ENCODE assay signal across 14 cellular contexts in genomic region chr15:88900309-88900981, GRCh38. TPM values are rescaled to one million over a fixed set of nuclear protein-coding genes. Genes with fewer than 3 reads are reported as not detected.
DNase-seq lines count a peak whose midpoint lies in the region; ATAC-seq, FAIRE-seq and TF ChIP-seq lines count a peak whose summit lies in the region.
"Had no signal": no experiment of that assay in that cellular context is flagged by ENCODE, and none has a peak within 500 bp of the region (broad histone marks: within the 10 kb centered on the region; RNA-seq: fewer than 3 reads in every experiment).

No MANE protein-coding gene starts in this region.

- H4K91ac ChIP-seq in H1 (replicated peaks; ENCODE audit: insufficient read length, low read length) = no peak overlapping the region

- BruUV-seq in Calu3 (replicated peaks; lab: Mats Ljungman, UMichigan) = no TSS peak

- H3K27ac ChIP-seq in H1 (ENCODE audit: low read depth, low read length) = no peak overlapping the region
- no peak overlapping the region for H3K27ac ChIP-seq in effector memory CD4-positive, alpha-beta T cell (ENCODE audit: insufficient read depth, low read length, poor library complexity, severe bottlenecking)
- H3K27ac ChIP-seq: SK-N-MC had no signal

- H3K27me3 Mint-ChIP-seq in Calu3 (ENCODE audit: unreplicated experiment) = peaks cover 7% of the 10 kb centered on the region

- peaks cover 5% of the 10 kb centered on the region; the same call in 1 of the 2 replicates for H3K23me2 ChIP-seq in H1 (ENCODE audit: low read depth, low read length)

- H4K5ac ChIP-seq in H1 (ENCODE audit: insufficient read length, low read depth, low read length) = no peak overlapping the region

- no peak overlapping the region for H3K4me2 ChIP-seq in H1 (ENCODE audit: insufficient read depth in 1 of 2, low read depth in 2 of 2, low read length in 2 of 2)

- H2BK5ac ChIP-seq in H1 (ENCODE audit: low read depth, low read length) = no peak overlapping the region

- H2BK12ac ChIP-seq in H1 (ENCODE audit: low read depth, low read length) = no peak overlapping the region

- no peak overlapping the region for H2AFZ ChIP-seq in H1 (ENCODE audit: low read length)

- no peak overlapping the region for H2AK5ac ChIP-seq in H1 (ENCODE audit: low read depth, low read length)

- no peak overlapping the region for H3K27ac Mint-ChIP-seq in Calu3 (ENCODE audit: unreplicated experiment)
- H3K27ac Mint-ChIP-seq: mesothelial cell of epicardium had no signal

- no peak overlapping the region for H3K4ac ChIP-seq in H1 (replicated peaks; ENCODE audit: insufficient read length, low read depth, low read length)

- H3K9me3 Mint-ChIP-seq in Calu3 (ENCODE audit: low read depth, unreplicated experiment) = no peaks in the 10 kb centered on the region
- H3K9me3 Mint-ChIP-seq: mesothelial cell of epicardium had no signal

- H4K8ac ChIP-seq in H1 (ENCODE audit: extremely low read depth, insufficient read depth, low read length) = no peak overlapping the region

- no peak for ATAC-seq in HG03520 (IDR thresholded peaks at IDR 0.05; ENCODE audit: unreplicated experiment)

- peaks cover 13% of the 10 kb centered on the region for H3K79me1 ChIP-seq in H1 (ENCODE audit: low read depth, low read length)

- no peak overlapping the region for H3K18ac ChIP-seq in H1 (ENCODE audit: extremely low read depth, low read length)

- FAIRE-seq in H1 (lab: Jason Lieb, UNC) = no peak
- FAIRE-seq: H54 had no signal

- H3K56ac ChIP-seq in H1 (replicated peaks; ENCODE audit: insufficient read length, low read depth, low read length) = peak overlapping the region; percentile 78

- CTCF ChIA-PET in Calu3 (lab: Charles Lee) = interaction anchor here (0.6 to 0.7 kb wide), 3 partner anchors 45 to 504 kb away, joined by 3 to 5 read pairs (median 3); no protein-coding TSS in a partner anchor
- CTCF ChIA-PET in H1 (lab: Charles Lee; ENCODE audit: partially characterized antibody) = interaction anchor here (0.6 to 7.8 kb wide), 6 partner anchors 8 to 270 kb away, joined by 3 to 90 read pairs (median 4); partner anchors contain the start of gene HAPLN3

- POLR2A ChIA-PET in H1 (lab: Charles Lee; ENCODE audit: partially characterized antibody) = interaction anchor here (0.7 to 27.2 kb wide), 14 partner anchors 9 to 280 kb away, joined by 3 to 607 read pairs (median 4); partner anchors contain the start of gene MFGE8

- TF ChIP-seq CTCF in Calu3 (IDR thresholded peaks at IDR 0.05; ENCODE audit: unreplicated experiment) (no peak), H1 (IDR thresholded peaks at IDR 0.05; ENCODE audit: control extremely low read depth in 1 of 3, insufficient read depth in 1 of 3, low read depth in 1 of 3, low read length in 3 of 3) (no peak)

- H3K79me2 ChIP-seq in H1 (ENCODE audit: control insufficient read depth in 1 of 2, insufficient read depth in 2 of 2, low read length in 2 of 2) = peaks cover 0 to 26% of the 10 kb centered on the region in 2 experiments; a peak in 1 of 4 replicates

- H3K4me1 ChIP-seq in H1 (replicated peaks in 1 of 4; ENCODE audit: control insufficient read depth in 3 of 4, insufficient read depth in 4 of 4, low read length in 3 of 4) = peaks cover 0 to 41% (median 22%) of the 10 kb centered on the region in 4 experiments; a peak in 6 of 7 replicates
- peaks cover 49% of the 10 kb centered on the region for H3K4me1 ChIP-seq in effector memory CD4-positive, alpha-beta T cell (ENCODE audit: control insufficient read depth, insufficient read depth, low read length, poor library complexity, severe bottlenecking)

- H3K27me3 ChIP-seq in H1 (replicated peaks in 1 of 4; ENCODE audit: control insufficient read depth in 3 of 4, extremely low read depth in 1 of 4, insufficient read depth in 3 of 4, low read length in 3 of 4) = no peaks in the 10 kb centered on the region
- H3K27me3 ChIP-seq in effector memory CD4-positive, alpha-beta T cell (replicated peaks; ENCODE audit: control insufficient read depth, insufficient read depth, low read length, poor library complexity, severe bottlenecking) = no peaks in the 10 kb centered on the region

- intact Hi-C loops in Calu3 (cut with micrococcal nuclease; ENCODE audit: unreplicated experiment) = no loop called here
- intact Hi-C loops in posterior vena cava (cut with DNase I) = no loop called here

- DNase-seq in Calu3 (peak; percentile 48), M059J (ENCODE audit: low read depth) (peak; percentile 62), H1 (ENCODE audit: low read depth in 1 of 2, low spot score in 2 of 2) (no peak), posterior vena cava (ENCODE audit: low spot score) (peak; percentile 69), NOMO-1 (lab: John Stamatoyannopoulos, UW; ENCODE audit: unreplicated experiment in 2 of 2) (no peak), SKM-1 treated with dmso at 0.1 percent for 144 hours (lab: John Stamatoyannopoulos, UW; ENCODE audit: unreplicated experiment) (no peak)
- no peak for DNase-seq in effector memory CD4-positive, alpha-beta T cell
- DNase-seq: activated CD4-positive, alpha-beta T cell treated with anti-CD3 and anti-CD28 coated beads for 4 hours; activated naive CD4-positive, alpha-beta T cell treated with Interleukin-2 at 50 U/mL for 16 hours had no signal

- TF ChIP-seq RAD21 in H1 (IDR thresholded peaks at IDR 0.05 in 1 of 2, conservative IDR thresholded peaks at IDR 0.05 in 1 of 2; ENCODE audit: low read depth in 2 of 2, low read length in 2 of 2) = no peak

- H3K4me3 ChIP-seq in H1 (ENCODE audit: extremely low read depth in 1 of 4, insufficient read depth in 2 of 4, low read depth in 3 of 4, low read length in 4 of 4) = no peak overlapping the region
- no peak overlapping the region for H3K4me3 ChIP-seq in effector memory CD4-positive, alpha-beta T cell (ENCODE audit: insufficient read depth, low read depth, low read length, poor library complexity, severe bottlenecking)
- H3K4me3 ChIP-seq: SK-N-MC, skin epidermis had no signal

- H2BK15ac ChIP-seq in H1 (ENCODE audit: low read length) = no peak overlapping the region

- no peak overlapping the region for H3K23ac ChIP-seq in H1 (ENCODE audit: insufficient read length)

- WGBS in H1 (ENCODE audit: extremely low coverage in 1 of 2, insufficient coverage in 1 of 2, insufficient read length in 1 of 2, insufficient replicate concordance in 2 of 2, low coverage in 1 of 2, low lambda C conversion rate in 2 of 2, missing lambda C conversion rate in 1 of 2), 2 experiments = 93% methylated on average over 12 of the region's 12 CpGs; no CpG with 5 or more reads in 1 of the 2 experiments

- TF ChIP-seq EP300 in H1 (IDR thresholded peaks at IDR 0.05; ENCODE audit: borderline replicate concordance in 1 of 2, low read depth in 2 of 2, low read length in 2 of 2) = no peak

- H3K4me3 Mint-ChIP-seq in Calu3 (ENCODE audit: low read depth, unreplicated experiment) = no peak overlapping the region
- H3K4me3 Mint-ChIP-seq: mesothelial cell of epicardium had no signal

- H3K36me3 Mint-ChIP-seq in Calu3 (ENCODE audit: insufficient read depth, unreplicated experiment) = peaks cover 3% of the 10 kb centered on the region

- H2BK120ac ChIP-seq in H1 (replicated peaks; ENCODE audit: low read depth, low read length) = no peak overlapping the region

- H3K14ac ChIP-seq in H1 (ENCODE audit: insufficient read length) = no peak overlapping the region

- peak; percentile 1 to 17; a peak in 2 of 3 replicates for TF ChIP-seq POLR2A in H1 (IDR thresholded peaks at IDR 0.05; ENCODE audit: control extremely low read depth in 1 of 2, low read depth in 2 of 2, low read length in 2 of 2)

- no peak overlapping the region for H3K9ac ChIP-seq in H1 (replicated peaks in 1 of 4; ENCODE audit: extremely low read depth in 1 of 4, low read depth in 3 of 4, low read length in 3 of 4)

- H4K20me1 ChIP-seq in H1 (replicated peaks in 1 of 2; ENCODE audit: control insufficient read depth in 1 of 2, insufficient read depth in 2 of 2, low read length in 2 of 2) = peaks cover 18 to 39% of the 10 kb centered on the region in 2 experiments

- H3K9me3 ChIP-seq in H1 (ENCODE audit: insufficient read depth in 2 of 2, low read depth in 1 of 2, low read length in 1 of 2) = no peaks in the 10 kb centered on the region; a peak in 1 of 4 replicates
- no peaks in the 10 kb centered on the region for H3K9me3 ChIP-seq in effector memory CD4-positive, alpha-beta T cell (ENCODE audit: control insufficient read depth, low read length)

- H3K36me3 ChIP-seq in H1 (ENCODE audit: control insufficient read depth in 2 of 4, insufficient read depth in 4 of 4, low read length in 3 of 4) = peaks cover 41 to 75% (median 58%) of the 10 kb centered on the region in 4 experiments
- H3K36me3 ChIP-seq in effector memory CD4-positive, alpha-beta T cell (ENCODE audit: control insufficient read depth, insufficient read depth, low read length) = no peaks in the 10 kb centered on the region

- no peak overlapping the region for H2BK20ac ChIP-seq in H1 (ENCODE audit: low read length)

- H3K4me1 Mint-ChIP-seq in Calu3 (ENCODE audit: low read depth, unreplicated experiment) = peaks cover 36% of the 10 kb centered on the region

TF ChIP-seq in H1, 55 proteins besides CTCF, POLR2A, EP300 and RAD21 (continues in another document):
- peak; percentile 68 for TF ChIP-seq POLR2AphosphoS5 (IDR thresholded peaks at IDR 0.05; ENCODE audit: low read depth, low read length)

RNA-seq across cellular contexts. Expression of gene HAPLN3, which starts 5.1 kb away (rescaled TPM):
- total RNA-seq in Calu3 (2022) (8.8 and 9.1 TPM in 2 replicates), posterior vena cava (10 to 100 TPM; 25.4 to 27.9 TPM)
- total RNA-seq in M059J (2014; rRNA removed; shearing (Covaris generic)) = 2.2 and 3.2 TPM in 2 replicates
- 76.2 and 80.9 TPM in 2 replicates for total RNA-seq in H1 (2021; fragmentation: NEBNext Ultra II Directional; extraction: Animal tissue kit (Norgen Biotek cat#: 25700))
- polyA plus RNA-seq in H1 (2011; rRNA removed) = 79.7 and 115 TPM in 2 replicates
- polyA plus RNA-seq in H1 (2011; cell fraction: cytosol; rRNA removed) = 102 TPM
- 143 TPM for polyA plus RNA-seq in H1 (2011; cell fraction: nucleus; rRNA removed)
- polyA plus RNA-seq in H1 (2012, experiment 1 of 2) = 49.1 to 81.6 TPM (median 72.4 TPM) in 4 replicates
- 68.3 TPM for polyA plus RNA-seq in H1 (2012, experiment 2 of 2)
- polyA plus RNA-seq in H1 (2013, experiment 1 of 2) = 61.1 TPM
- polyA plus RNA-seq in H1 (2013, experiment 2 of 2) = 63.9 TPM
- polyA minus RNA-seq in H1 (2011; rRNA and poly(A)+ RNA removed) = 17.3 and 31.2 TPM in 2 replicates
- polyA minus RNA-seq in H1 (2011; cell fraction: cytosol; rRNA and poly(A)+ RNA removed) = 40.7 TPM
- polyA minus RNA-seq in H1 (2011; cell fraction: nucleus; rRNA and poly(A)+ RNA removed) = 26.8 TPM

RNA-seq across cellular contexts. Expression of gene MFGE8, which starts 12.7 kb away (rescaled TPM):
- total RNA-seq in Calu3 (2022) = 35.5 and 36.2 TPM in 2 replicates
- total RNA-seq in M059J (2014; rRNA removed; shearing (Covaris generic)) = 83.4 and 99.0 TPM in 2 replicates
- 1,211 and 1,237 TPM in 2 replicates for total RNA-seq in H1 (2021; fragmentation: NEBNext Ultra II Directional; extraction: Animal tissue kit (Norgen Biotek cat#: 25700))
- polyA plus RNA-seq in H1 (2011; rRNA removed) = 2,117 and 2,643 TPM in 2 replicates
- 1,895 TPM for polyA plus RNA-seq in H1 (2011; cell fraction: cytosol; rRNA removed)
- 4,441 TPM for polyA plus RNA-seq in H1 (2011; cell fraction: nucleus; rRNA removed)
- polyA plus RNA-seq in H1 (2012, experiment 1 of 2) = 1,613 to 2,038 TPM (median 1,926 TPM) in 4 replicates
- 1,448 TPM for polyA plus RNA-seq in H1 (2012, experiment 2 of 2)
- 955 TPM for polyA plus RNA-seq in H1 (2013, experiment 1 of 2)
- 930 TPM for polyA plus RNA-seq in H1 (2013, experiment 2 of 2)
- 1,165 and 1,269 TPM in 2 replicates for polyA minus RNA-seq in H1 (2011; rRNA and poly(A)+ RNA removed)
- polyA minus RNA-seq in H1 (2011; cell fraction: cytosol; rRNA and poly(A)+ RNA removed) = 1,023 TPM
- polyA minus RNA-seq in H1 (2011; cell fraction: nucleus; rRNA and poly(A)+ RNA removed) = 1,091 TPM
- total RNA-seq in posterior vena cava = 1,000 to 10,000 TPM in 1 of 2 donors, 100 to 1,000 TPM in 1; 829 to 1,044 TPM

Comparison
In these comparisons a context has a peak if more than half of its experiments do, and no peak if none do; other contexts are left out.
1. DNase-seq: peak in Calu3 (single experiment), M059J (single experiment) and posterior vena cava (single experiment); none in H1 (0 of 2), NOMO-1 (0 of 2), effector memory CD4-positive, alpha-beta T cell (0 of 3) and SKM-1 treated with dmso at 0.1 percent for 144 hours (single experiment).